26 cellular contexts compared by ENCODE assay signal in genomic region chr11:2547806-2548205, GRCh38.
A peak's percentile ranks its signal among the peaks of the same experiment; 100 is the strongest.
DNase-seq lines count a peak whose midpoint lies in the region; ATAC-seq, FAIRE-seq and TF ChIP-seq lines count a peak whose summit lies in the region.
"Had no signal": no experiment of that assay in that cellular context is flagged by ENCODE, and none has a peak within 500 bp of the region (broad histone marks: within the 10 kb centered on the region; RNA-seq: fewer than 3 reads in every experiment).

No MANE protein-coding gene starts in this region.

- DNase-seq in CD14-positive monocyte (ENCODE audit: low spot score) (peak; percentile 35), RWPE2 (ENCODE audit: low spot score) (peak; percentile 32), kidney (peak; percentile 58), progenitor cell of endocrine pancreas (ENCODE audit: low spot score, unreplicated experiment) (no peak), MG63 (no peak), SHP77 (lab: John Stamatoyannopoulos, UW) (no peak)
- DNase-seq: activated CD4-positive, alpha-beta T cell treated with anti-CD3 and anti-CD28 coated beads for 4 hours; effector memory CD4-positive, alpha-beta T cell; foreskin melanocyte; Kasumi-1; midbrain; NCI-H1048; NCI-H187 treated with DMSO at 0.1 percent for 48 hours; NCI-H524 treated with DMSO at 0.1 percent for 48 hours; stimulated activated CD4-positive, alpha-beta T cell treated with anti-CD3 and anti-CD28 coated beads, Interleukin-12 subunit alpha, Interleukin-12 subunit beta, amount 100 ng/mL, for 4 hours; stimulated activated CD4-positive, alpha-beta T cell treated with anti-CD3 and anti-CD28 coated beads, Interleukin-4, amount 100 ng/mL, for 24 hours; stimulated activated naive CD4-positive, alpha-beta T cell; T-helper 2 cell; testis had no signal

- TF ChIP-seq CTCF in CD14-positive monocyte (IDR thresholded peaks at IDR 0.05): no peak
- no peak for TF ChIP-seq CTCF in RWPE2 (IDR thresholded peaks at IDR 0.05; ENCODE audit: poor library complexity, severe bottlenecking)
- TF ChIP-seq CTCF in kidney (IDR thresholded peaks at IDR 0.05; ENCODE audit: borderline replicate concordance, extremely low read depth, insufficient read depth): no peak
- no peak for TF ChIP-seq CTCF in progenitor cell of endocrine pancreas (IDR thresholded peaks at IDR 0.05; ENCODE audit: unreplicated experiment)

- no peak overlapping the region for H3K4me3 ChIP-seq in RWPE2 (ENCODE audit: severe bottlenecking)
- no peak overlapping the region for H3K4me3 ChIP-seq in kidney (ENCODE audit: low read length in 2 of 2)
- no peak overlapping the region for H3K4me3 ChIP-seq in MG63
- H3K4me3 ChIP-seq: HAP-1, testis, vagina had no signal

- no peak for ATAC-seq in RWPE2 (ENCODE audit: low read depth)
- no peak for ATAC-seq in HG03097 (IDR thresholded peaks at IDR 0.05; ENCODE audit: low FRiP score, unreplicated experiment)
- ATAC-seq: left lobe of liver, SK-N-SH treated with all-trans-retinoic acid at 6 μM for 48 hours had no signal

- H3K27me3 ChIP-seq in RWPE2 (ENCODE audit: insufficient read depth, poor library complexity, severe bottlenecking) (no peaks in the 10 kb centered on the region), MG63 (no peaks in the 10 kb centered on the region)
- H3K27me3 ChIP-seq: testis, vagina had no signal

- H3K36me3 Mint-ChIP-seq in CD14-positive monocyte (peaks cover 7 to 15% of the 10 kb centered on the region in 2 donors), progenitor cell of endocrine pancreas (ENCODE audit: insufficient read depth) (peaks cover 2% of the 10 kb centered on the region)

- H3K27ac Mint-ChIP-seq in CD14-positive monocyte (no peak overlapping the region), progenitor cell of endocrine pancreas (peak overlapping the region; percentile 29)

- H3K9me3 Mint-ChIP-seq in CD14-positive monocyte (peaks cover 0 to 8% (median 3%) of the 10 kb centered on the region in 7 donors), progenitor cell of endocrine pancreas (ENCODE audit: low read depth) (peaks cover 5% of the 10 kb centered on the region)

- H3K4me3 Mint-ChIP-seq in CD14-positive monocyte (peak overlapping the region in 1 of 2 donors; percentile 21), progenitor cell of endocrine pancreas (ENCODE audit: low read depth) (no peak overlapping the region)

- intact Hi-C loops in CD14-positive monocyte (cut with micrococcal nuclease): no loop called here
- intact Hi-C loops in kidney (cut with DNase I): no loop called here

- H3K27me3 Mint-ChIP-seq in CD14-positive monocyte (ENCODE audit: low read depth in 3 of 3) (peaks cover 0 to 7% (median 4%) of the 10 kb centered on the region in 3 donors), progenitor cell of endocrine pancreas (peaks cover 64% of the 10 kb centered on the region)

- H3K9me3 ChIP-seq in RWPE2 (ENCODE audit: severe bottlenecking): no peaks in the 10 kb centered on the region
- H3K9me3 ChIP-seq in kidney (ENCODE audit: control insufficient read depth in 1 of 2, low read length in 2 of 2): no peaks in the 10 kb centered on the region
- H3K9me3 ChIP-seq in MG63: no peaks in the 10 kb centered on the region
- H3K9me3 ChIP-seq: HAP-1, testis, vagina had no signal

- no peak overlapping the region for H3K9ac ChIP-seq in kidney (ENCODE audit: low read length in 2 of 2)

- no peak overlapping the region for H3K27ac ChIP-seq in RWPE2 (ENCODE audit: poor library complexity, severe bottlenecking)
- H3K27ac ChIP-seq in kidney (ENCODE audit: low read depth in 2 of 2, low read length in 2 of 2): no peak overlapping the region
- H3K27ac ChIP-seq: testis, vagina had no signal

- no peak for FAIRE-seq in kidney (lab: Jason Lieb, UNC)
- FAIRE-seq: colon, RCC 7860 had no signal

- H3K4me1 Mint-ChIP-seq in CD14-positive monocyte: peaks cover 8% of the 10 kb centered on the region
- no peaks in the 10 kb centered on the region for H3K4me1 Mint-ChIP-seq in progenitor cell of endocrine pancreas (ENCODE audit: low read depth)

- H3K36me3 ChIP-seq in RWPE2 (ENCODE audit: low read depth) (no peaks in the 10 kb centered on the region), kidney (ENCODE audit: control insufficient read depth in 1 of 2, insufficient read depth in 2 of 2, low read length in 2 of 2) (no peaks in the 10 kb centered on the region), MG63 (no peaks in the 10 kb centered on the region)
- H3K36me3 ChIP-seq: HAP-1, vagina had no signal

- no peaks in the 10 kb centered on the region for H3K4me1 ChIP-seq in RWPE2 (ENCODE audit: insufficient read depth, poor library complexity, severe bottlenecking)
- H3K4me1 ChIP-seq in kidney (ENCODE audit: control insufficient read depth in 1 of 2, insufficient read depth in 1 of 2, low read depth in 1 of 2, low read length in 2 of 2): peaks cover 0 to 6% of the 10 kb centered on the region in 2 donors
- H3K4me1 ChIP-seq: HAP-1, testis, vagina had no signal

Comparison
In these comparisons a context has a peak if more than half of its experiments do, and no peak if none do; other contexts are left out.
1. DNase-seq: peak in CD14-positive monocyte (single experiment), RWPE2 (single experiment) and kidney (single experiment); none in progenitor cell of endocrine pancreas (single experiment), MG63 (single experiment) and SHP77 (0 of 2).